In genomic region chr2:19362094-19362649, GRCh38 we compare ENCODE assay signal across 8 cellular contexts.
A peak's percentile ranks its signal among the peaks of the same experiment; 100 is the strongest.
DNase-seq lines count a peak whose midpoint lies in the region; ATAC-seq and FAIRE-seq lines count a peak whose summit lies in the region.

No MANE protein-coding gene starts in this region.

- H3K36me3 Mint-ChIP-seq in activated T-cell treated with anti-CD3 and anti-CD28 coated beads, Interleukin-2, amount 50 U/mL, for 24 hours (ENCODE audit: low read depth), result peaks cover 2% of the 10 kb centered on the region

- peaks cover 45% of the 10 kb centered on the region for H3K4me1 Mint-ChIP-seq in activated T-cell treated with anti-CD3 and anti-CD28 coated beads, Interleukin-2, amount 50 U/mL, for 24 hours (ENCODE audit: low read depth)

- ATAC-seq in HG03565 (IDR thresholded peaks at IDR 0.05; ENCODE audit: unreplicated experiment), result no peak

- no peak for FAIRE-seq in urothelium cell line (lab: Jason Lieb, UNC)

- no peaks in the 10 kb centered on the region for H3K9me3 ChIP-seq in mucosa of rectum (ENCODE audit: control insufficient read depth in 2 of 2, low read length in 2 of 2)

- peak overlapping the region; percentile 46 to 56 for H3K27ac ChIP-seq in mucosa of rectum (ENCODE audit: low read depth in 2 of 2, low read length in 2 of 2)

- H3K4me3 ChIP-seq in mucosa of rectum (ENCODE audit: low read length in 2 of 2), result peak overlapping the region; percentile 90 to 93

- H3K4me1 ChIP-seq in mucosa of rectum (ENCODE audit: control insufficient read depth in 2 of 2, insufficient read depth in 2 of 2, low read length in 2 of 2), result peaks cover 13 to 24% of the 10 kb centered on the region in 2 donors

- H3K36me3 ChIP-seq in mucosa of rectum (ENCODE audit: control insufficient read depth in 2 of 2, insufficient read depth in 2 of 2, low read length in 2 of 2), result no peaks in the 10 kb centered on the region

- peaks cover 35 to 57% of the 10 kb centered on the region in 2 donors for H3K27me3 ChIP-seq in mucosa of rectum (ENCODE audit: control insufficient read depth in 2 of 2, insufficient read depth in 2 of 2, low read length in 2 of 2)

- peaks cover 70% of the 10 kb centered on the region for H3K27me3 Mint-ChIP-seq in activated T-cell treated with anti-CD3 and anti-CD28 coated beads, Interleukin-2, amount 50 U/mL, for 24 hours

- DNase-seq in activated T-cell treated with anti-CD3 and anti-CD28 coated beads, Interleukin-2, amount 50 U/mL, for 24 hours, result no peak
- DNase-seq in activated T-cell treated with anti-CD3 and anti-CD28 coated beads, Interleukin-2, amount 50 U/mL, for 48 hours, result no peak
- peak; percentile 30 for DNase-seq in NCI-H510A (lab: John Stamatoyannopoulos, UW)
- DNase-seq in central memory CD4-positive, alpha-beta T cell, result peak; percentile 49
- no peak for DNase-seq in urothelium cell line (ENCODE audit: low spot score)
- DNase-seq in midbrain (lab: John Stamatoyannopoulos, UW), result no peak

- peak overlapping the region; percentile 85 for H3K4me3 Mint-ChIP-seq in activated T-cell treated with anti-CD3 and anti-CD28 coated beads, Interleukin-2, amount 50 U/mL, for 24 hours

- peak overlapping the region; percentile 42 to 75 for H3K9ac ChIP-seq in mucosa of rectum (ENCODE audit: low read depth in 1 of 2, low read length in 2 of 2)

- H3K27ac Mint-ChIP-seq in activated T-cell treated with anti-CD3 and anti-CD28 coated beads, Interleukin-2, amount 50 U/mL, for 24 hours, result peak overlapping the region; percentile 45

- no peaks in the 10 kb centered on the region for H3K9me3 Mint-ChIP-seq in activated T-cell treated with anti-CD3 and anti-CD28 coated beads, Interleukin-2, amount 50 U/mL, for 24 hours

Comparison
In these comparisons a context has a peak if more than half of its experiments do, and no peak if none do; other contexts are left out.
1. DNase-seq: peak in NCI-H510A (single experiment) and central memory CD4-positive, alpha-beta T cell (single experiment); none in activated T-cell treated with anti-CD3 and anti-CD28 coated beads, Interleukin-2, amount 50 U/mL, for 24 hours (single experiment), activated T-cell treated with anti-CD3 and anti-CD28 coated beads, Interleukin-2, amount 50 U/mL, for 48 hours (0 of 2), urothelium cell line (single experiment) and midbrain (single experiment).